In genomic region chr1:29835486-29836273, GRCh38 we compare ENCODE assay signal across 20 cellular contexts.
DNase-seq lines count a peak whose midpoint lies in the region; ATAC-seq and TF ChIP-seq lines count a peak whose summit lies in the region.
"Had no signal": no experiment of that assay in that cellular context is flagged by ENCODE, and none has a peak within 500 bp of the region (broad histone marks: within the 10 kb centered on the region; RNA-seq: fewer than 3 reads in every experiment).

No MANE protein-coding gene starts in this region.

- no peak overlapping the region for H3K9ac ChIP-seq in BLaER1 treated with 17β-estradiol and CSF1 and Interleukin-3, amounts not matched to agents 10 nM and 100 nM

- no peak for TF ChIP-seq POLR2A in upper lobe of left lung (IDR thresholded peaks at IDR 0.05)

- H3K4me1 ChIP-seq in BLaER1 treated with 17β-estradiol and CSF1 and Interleukin-3, amounts not matched to agents 10 nM and 100 nM = peaks cover 0 to 59% (median 36%) of the 10 kb centered on the region in 10 experiments; a peak in 15 of 20 replicates
- H3K4me1 ChIP-seq in upper lobe of left lung = no peaks in the 10 kb centered on the region
- H3K4me1 ChIP-seq: breast epithelium, sigmoid colon had no signal

- H3K4me3 ChIP-seq in BLaER1 treated with 17β-estradiol and CSF1 and Interleukin-3, amounts not matched to agents 10 nM and 100 nM = no peak overlapping the region
- H3K4me3 ChIP-seq in GM06990 (replicated peaks; ENCODE audit: low read depth, low read length) (no peak overlapping the region), epithelial cell of proximal tubule (ENCODE audit: low read depth, low read length) (no peak overlapping the region), upper lobe of left lung (no peak overlapping the region)
- H3K4me3 ChIP-seq: breast epithelium, PC-9, sigmoid colon had no signal

- peaks cover 0 to 10% (median 0%) of the 10 kb centered on the region in 11 experiments; a peak in 3 of 22 replicates for H3K27me3 ChIP-seq in BLaER1 treated with 17β-estradiol and CSF1 and Interleukin-3, amounts not matched to agents 10 nM and 100 nM
- H3K27me3 ChIP-seq in GM06990 (replicated peaks; ENCODE audit: control insufficient read depth, insufficient read depth, low read length) (no peaks in the 10 kb centered on the region), upper lobe of left lung (peaks cover 0 to under 1% (median 0%) of the 10 kb centered on the region in 4 donors)
- H3K27me3 ChIP-seq: breast epithelium, neutrophil, sigmoid colon had no signal

- TF ChIP-seq EP300 in upper lobe of left lung (IDR thresholded peaks at IDR 0.05) = no peak

- H3K36me3 ChIP-seq in BLaER1 treated with 17β-estradiol and CSF1 and Interleukin-3, amounts not matched to agents 10 nM and 100 nM = no peaks in the 10 kb centered on the region
- H3K36me3 ChIP-seq in GM06990 (ENCODE audit: control insufficient read depth, insufficient read depth, low read length) (no peaks in the 10 kb centered on the region), upper lobe of left lung (no peaks in the 10 kb centered on the region)
- H3K36me3 ChIP-seq: breast epithelium, neutrophil, sigmoid colon had no signal

- no peaks in the 10 kb centered on the region; a peak in 1 of 22 replicates for H4K20me1 ChIP-seq in BLaER1 treated with 17β-estradiol and CSF1 and Interleukin-3, amounts not matched to agents 10 nM and 100 nM

- peaks cover 0 to under 1% (median 0%) of the 10 kb centered on the region in 11 experiments; a peak in 1 of 22 replicates for H3K9me3 ChIP-seq in BLaER1 treated with 17β-estradiol and CSF1 and Interleukin-3, amounts not matched to agents 10 nM and 100 nM (replicated peaks in 1 of 11)
- H3K9me3 ChIP-seq in upper lobe of left lung = no peaks in the 10 kb centered on the region
- H3K9me3 ChIP-seq: breast epithelium, neutrophil, sigmoid colon had no signal

- TF ChIP-seq CTCF in GM06990 (IDR thresholded peaks at IDR 0.05; ENCODE audit: insufficient read depth, low read length, poor library complexity, severe bottlenecking) (no peak), epithelial cell of proximal tubule (conservative IDR thresholded peaks at IDR 0.05; ENCODE audit: low read depth, low read length) (peak; percentile 7), upper lobe of left lung (IDR thresholded peaks at IDR 0.05) (no peak)

- WGBS in upper lobe of left lung, 2 donors = 59 to 72% methylated on average over 4 to 10 of the region's 10 CpGs

- DNase-seq in GM06990 (ENCODE audit: extremely low read depth, insufficient read length) = peak; percentile 20
- DNase-seq in NCI-H2227 treated with DMSO at 0.1 percent for 48 hours (lab: John Stamatoyannopoulos, UW) = peak; percentile 37
- DNase-seq in epithelial cell of proximal tubule (ENCODE audit: low read depth) = no peak
- no peak for DNase-seq in upper lobe of left lung
- no peak for DNase-seq in NOMO-1 treated with DMSO at 0.1 percent for 48 hours (lab: John Stamatoyannopoulos, UW; ENCODE audit: unreplicated experiment)
- DNase-seq: activated CD4-positive, alpha-beta T cell treated with anti-CD3 and anti-CD28 coated beads, Interleukin-2, amount 50 U/mL, for 1 hour; activated naive CD8-positive, alpha-beta T cell treated with anti-CD3 and anti-CD28 coated beads for 36 hours; activated T-cell treated with anti-CD3 and anti-CD28 coated beads, Interleukin-2, amount 50 U/mL, for 72 hours; effector CD8-positive, alpha-beta T cell; hypothalamus; kidney glomerular epithelial cell; NCI-H510A; PC-9; sigmoid colon had no signal

- H3K27ac ChIP-seq in BLaER1 treated with 17β-estradiol and CSF1 and Interleukin-3, amounts not matched to agents 10 nM and 100 nM = no peak overlapping the region
- no peak overlapping the region for H3K27ac ChIP-seq in upper lobe of left lung
- H3K27ac ChIP-seq: breast epithelium, neutrophil, PC-9, sigmoid colon had no signal

- peak overlapping the region in 7 of 11 experiments; percentile 13 to 36 (median 27); a peak in 10 of 22 replicates for H3K4me2 ChIP-seq in BLaER1 treated with 17β-estradiol and CSF1 and Interleukin-3, amounts not matched to agents 10 nM and 100 nM
- H3K4me2 ChIP-seq: PC-9 had no signal

- ATAC-seq in HG02840 (IDR thresholded peaks at IDR 0.05; ENCODE audit: low FRiP score, unreplicated experiment) = no peak
- no peak for ATAC-seq in upper lobe of left lung (ENCODE audit: low FRiP score in 2 of 2)
- ATAC-seq in GM21529 (IDR thresholded peaks at IDR 0.05; ENCODE audit: unreplicated experiment) = no peak
- ATAC-seq: activated T-cell treated with anti-CD3 and anti-CD28 coated beads, Interleukin-2, amount 50 U/mL, for 72 hours; HepG2 had no signal

Comparison
In these comparisons a context has a peak if more than half of its experiments do, and no peak if none do; other contexts are left out.
1. DNase-seq: peak in GM06990 (single experiment) and NCI-H2227 treated with DMSO at 0.1 percent for 48 hours (single experiment); none in epithelial cell of proximal tubule (single experiment), upper lobe of left lung (0 of 2) and NOMO-1 treated with DMSO at 0.1 percent for 48 hours (single experiment).